Comparison of ENCODE assay signal across 12 cellular contexts in the genomic region with DNA sequence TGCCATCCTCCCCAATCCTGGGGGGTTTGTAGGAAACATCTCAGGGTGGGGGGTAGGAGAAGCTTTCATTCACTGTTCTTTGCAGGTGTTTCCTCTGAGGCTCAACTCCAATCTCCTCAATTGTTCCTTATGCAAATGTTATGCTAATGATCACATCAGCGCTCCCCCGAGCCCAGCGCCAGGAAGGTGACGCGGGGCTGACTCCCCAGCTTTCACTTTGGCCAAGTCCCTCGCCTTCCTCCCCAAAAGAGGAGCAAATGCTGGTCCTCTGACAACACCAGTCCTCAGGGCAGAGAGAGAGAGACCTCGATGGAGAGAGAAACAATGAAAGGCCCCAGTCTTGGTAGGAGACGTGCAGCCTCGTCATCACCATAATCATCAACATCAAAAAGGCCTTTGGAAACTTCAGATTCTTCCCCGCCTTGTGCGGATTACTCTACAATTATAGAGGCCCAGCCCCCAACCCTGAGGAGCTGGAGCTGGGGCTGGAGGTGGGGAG. TPM values are rescaled to one million over a fixed set of nuclear protein-coding genes. Genes with fewer than 3 reads are reported as not detected.
DNase-seq lines count a peak whose midpoint lies in the region; ATAC-seq and TF ChIP-seq lines count a peak whose summit lies in the region.
"Had no signal": no experiment of that assay in that cellular context is flagged by ENCODE, and none has a peak within 500 bp of the region (broad histone marks: within the 10 kb centered on the region; RNA-seq: fewer than 3 reads in every experiment).

No MANE protein-coding gene starts in this region.

- H3K9me3 ChIP-seq in iPS-18a (ENCODE audit: control insufficient read depth, low read depth, low read length), result no peaks in the 10 kb centered on the region

- H3K27me3 Mint-ChIP-seq in activated T-helper 17 cell treated with anti-CD3 and anti-CD28 coated beads, Interleukin-2, amount 50 U/mL, for 72 hours, result peaks cover 19% of the 10 kb centered on the region

- no peaks in the 10 kb centered on the region for H3K4me1 Mint-ChIP-seq in activated T-helper 17 cell treated with anti-CD3 and anti-CD28 coated beads, Interleukin-2, amount 50 U/mL, for 72 hours

- H3K4me3 Mint-ChIP-seq in activated T-helper 17 cell treated with anti-CD3 and anti-CD28 coated beads, Interleukin-2, amount 50 U/mL, for 72 hours, result peak overlapping the region; percentile 23

- TF ChIP-seq CTCF in brain microvascular endothelial cell (IDR thresholded peaks at IDR 0.05; ENCODE audit: low read depth, low read length, missing control alignments), result no peak

- ATAC-seq in activated T-helper 17 cell treated with anti-CD3 and anti-CD28 coated beads, Interleukin-2, amount 50 U/mL, for 72 hours (replicated peaks), result peak; percentile 62
- ATAC-seq in HG02588 (IDR thresholded peaks at IDR 0.05; ENCODE audit: unreplicated experiment) (no peak), HG03280 (IDR thresholded peaks at IDR 0.05; ENCODE audit: unreplicated experiment) (no peak)

- no peaks in the 10 kb centered on the region for H3K27me3 ChIP-seq in iPS-18a (ENCODE audit: control insufficient read depth, insufficient read depth, low read length)
- H3K27me3 ChIP-seq in brain microvascular endothelial cell (replicated peaks), result no peaks in the 10 kb centered on the region

- no peaks in the 10 kb centered on the region for H3K36me3 ChIP-seq in iPS-18a (ENCODE audit: control insufficient read depth, low read depth, low read length)
- H3K36me3 ChIP-seq in brain microvascular endothelial cell (replicated peaks), result no peaks in the 10 kb centered on the region

- peaks cover 74% of the 10 kb centered on the region for H3K4me1 ChIP-seq in iPS-18a (ENCODE audit: control insufficient read depth, low read depth, low read length)

- no peaks in the 10 kb centered on the region for H3K9me3 Mint-ChIP-seq in activated T-helper 17 cell treated with anti-CD3 and anti-CD28 coated beads, Interleukin-2, amount 50 U/mL, for 72 hours

- H3K27ac ChIP-seq in iPS-18a (ENCODE audit: low read length) (peak overlapping the region; percentile 54), temporal lobe (ENCODE audit: low read depth, low read length) (peak overlapping the region; percentile 27), brain microvascular endothelial cell (no peak overlapping the region)

- DNase-seq in activated CD4-positive, alpha-beta T cell treated with anti-CD3 and anti-CD28 coated beads for 48 hours, result peak; percentile 31
- no peak for DNase-seq in activated CD4-positive, alpha-beta T cell treated with anti-CD3 and anti-CD28 coated beads for 1 hour
- no peak for DNase-seq in brain microvascular endothelial cell
- DNase-seq: 8988T, DMS 273 treated with DMSO at 0.1 percent for 48 hours, NCI-H187 had no signal

- no peaks in the 10 kb centered on the region for H3K36me3 Mint-ChIP-seq in activated T-helper 17 cell treated with anti-CD3 and anti-CD28 coated beads, Interleukin-2, amount 50 U/mL, for 72 hours (ENCODE audit: low read depth)

- H3K4me3 ChIP-seq in iPS-18a (ENCODE audit: low read length) (peak overlapping the region; percentile 45), brain microvascular endothelial cell (ENCODE audit: low read depth, low read length) (no peak overlapping the region)

- H3K27ac Mint-ChIP-seq in activated T-helper 17 cell treated with anti-CD3 and anti-CD28 coated beads, Interleukin-2, amount 50 U/mL, for 72 hours, result no peak overlapping the region

- in situ Hi-C loops in brain microvascular endothelial cell (cut with HindIII; ENCODE audit: low pct_ligation_motif_present, low sequenced_read_pairs), result no loop called here

- H3K9ac ChIP-seq in iPS-18a (ENCODE audit: low read length), result peak overlapping the region; percentile 54

RNA-seq across cellular contexts. Expression of a gene that starts 39.1 kb away (rescaled TPM):
- total RNA-seq in activated T-helper 17 cell treated with anti-CD3 and anti-CD28 coated beads, Interleukin-2, amount 50 U/mL, for 72 hours, result under 1 TPM in 1 of 2 donors, not detected in 1; 0.64 TPM
- 49.2 TPM for total RNA-seq in temporal lobe
- total RNA-seq: T-helper 1 cell treated with Interleukin-12 subunit alpha and Interleukin-12 subunit beta and Interleukin-4 antibody, amounts not matched to agents 30 ng/mL and 1 ng/mL, for 36 hours had no signal

Comparison
In these comparisons a context has a peak if more than half of its experiments do, and no peak if none do; other contexts are left out.
1. RNA of a gene that starts 39.1 kb away (total RNA-seq): 49.2 TPM in temporal lobe (single experiment); 0.64 TPM in activated T-helper 17 cell treated with anti-CD3 and anti-CD28 coated beads, Interleukin-2, amount 50 U/mL, for 72 hours; every median in the first group is over 10 times any median in the second.